In the genomic region with DNA sequence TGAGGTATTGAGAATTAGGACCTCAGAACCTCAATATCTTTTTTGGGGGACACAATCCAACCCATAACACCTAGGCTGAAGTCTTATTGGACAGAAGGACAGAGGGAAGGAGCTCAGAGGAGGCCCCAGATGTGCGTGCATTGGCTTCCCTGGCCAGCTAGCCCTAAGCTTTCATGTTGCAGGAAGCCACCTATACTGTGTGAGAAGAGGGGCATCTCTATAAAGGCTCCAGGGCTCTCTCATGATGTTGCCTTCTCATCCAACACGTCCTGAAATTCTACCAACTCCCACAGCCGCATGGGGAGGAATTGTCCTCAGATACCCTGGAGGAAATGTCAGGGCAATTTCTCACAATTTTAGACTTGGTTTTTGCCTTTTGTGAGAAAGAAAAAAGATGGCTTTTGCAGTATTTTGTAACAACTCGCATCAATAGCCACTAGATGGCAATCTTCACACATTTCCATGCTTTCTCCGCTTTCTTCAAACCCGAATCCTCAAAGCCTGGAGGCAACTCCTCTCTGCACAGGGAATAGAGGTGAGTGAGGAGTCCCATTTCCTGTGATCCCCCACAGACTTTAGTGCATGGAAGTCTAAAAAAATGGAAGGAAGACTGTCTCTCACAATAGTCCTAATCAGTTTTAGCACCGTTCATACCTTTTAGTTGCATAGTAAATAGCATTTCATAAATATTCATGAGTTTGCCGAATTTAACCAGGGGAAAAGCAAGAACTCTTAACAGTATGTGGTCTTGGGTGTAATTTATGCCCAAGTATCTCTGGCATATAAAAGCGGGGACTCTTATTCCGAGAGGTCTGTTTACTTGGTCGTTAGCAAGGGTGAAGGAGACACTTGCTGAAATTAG, we compare ENCODE assay signal across 9 cellular contexts. TPM values are rescaled to one million over a fixed set of nuclear protein-coding genes. Genes with fewer than 3 reads are reported as not detected.
A peak's percentile ranks its signal among the peaks of the same experiment; 100 is the strongest.
DNase-seq lines count a peak whose midpoint lies in the region; TF ChIP-seq lines count a peak whose summit lies in the region.
"Had no signal": no experiment of that assay in that cellular context is flagged by ENCODE, and none has a peak within 500 bp of the region (broad histone marks: within the 10 kb centered on the region; RNA-seq: fewer than 3 reads in every experiment).

No MANE protein-coding gene starts in this region.

- H3K4me1 ChIP-seq in right atrium auricular region: no peaks in the 10 kb centered on the region
- peaks cover 0 to 4% (median 0%) of the 10 kb centered on the region in 4 donors for H3K4me1 ChIP-seq in sigmoid colon

- H3K9me3 ChIP-seq in right atrium auricular region (no peaks in the 10 kb centered on the region), sigmoid colon (no peaks in the 10 kb centered on the region)

- no peak overlapping the region for H3K4me3 ChIP-seq in WI38 (ENCODE audit: low read depth, low read length)
- H3K4me3 ChIP-seq in right atrium auricular region: no peak overlapping the region
- H3K4me3 ChIP-seq in sigmoid colon: no peak overlapping the region

- TF ChIP-seq CTCF in HFFc6 (IDR thresholded peaks at IDR 0.05) (peak; percentile 85), WI38 (IDR thresholded peaks at IDR 0.05; ENCODE audit: low read depth, low read length) (peak; percentile 32), right atrium auricular region (IDR thresholded peaks at IDR 0.05) (peak; percentile 53 to 75), sigmoid colon (IDR thresholded peaks at IDR 0.05) (peak in 3 of 4 experiments; percentile 40 to 55 (median 50))

- peak; percentile 16 to 67 for DNase-seq in NCI-H526 (lab: John Stamatoyannopoulos, UW)
- no peak for DNase-seq in NCI-H526 treated with DMSO at 0.1 percent for 48 hours (lab: John Stamatoyannopoulos, UW)
- DNase-seq in HFFc6: peak; percentile 43
- peak; percentile 19 for DNase-seq in NCI-H2081 treated with DMSO at 0.1 percent for 48 hours (lab: John Stamatoyannopoulos, UW)
- DNase-seq in right atrium auricular region (ENCODE audit: low spot score): no peak
- no peak for DNase-seq in sigmoid colon
- no peak for DNase-seq in stimulated activated naive CD4-positive, alpha-beta T cell treated with Interleukin-2 at 50 U/mL for 16 hours (lab: John Stamatoyannopoulos, UW)

- H3K9me3 Mint-ChIP-seq in HFFc6: no peaks in the 10 kb centered on the region
- H3K9me3 Mint-ChIP-seq: activated naive CD4-positive, alpha-beta T cell treated with anti-CD3 and anti-CD28 coated beads, Interleukin-2, amount 50 U/mL, for 72 hours had no signal

- no peaks in the 10 kb centered on the region for H3K4me1 Mint-ChIP-seq in HFFc6 (ENCODE audit: low read depth)

- H3K27me3 Mint-ChIP-seq in HFFc6 (ENCODE audit: insufficient read depth): peaks cover 22% of the 10 kb centered on the region

- no peaks in the 10 kb centered on the region for H3K36me3 Mint-ChIP-seq in HFFc6 (ENCODE audit: low read depth)
- H3K36me3 Mint-ChIP-seq: activated naive CD4-positive, alpha-beta T cell treated with anti-CD3 and anti-CD28 coated beads, Interleukin-2, amount 50 U/mL, for 72 hours had no signal

- no peaks in the 10 kb centered on the region for H3K36me3 ChIP-seq in right atrium auricular region
- no peaks in the 10 kb centered on the region for H3K36me3 ChIP-seq in sigmoid colon

- no peak overlapping the region for H3K27ac ChIP-seq in right atrium auricular region
- no peak overlapping the region for H3K27ac ChIP-seq in sigmoid colon

- no peak for TF ChIP-seq POLR2A in sigmoid colon (IDR thresholded peaks at IDR 0.05)

- no peak for TF ChIP-seq EP300 in sigmoid colon (IDR thresholded peaks at IDR 0.05)

- no peak overlapping the region for H3K27ac Mint-ChIP-seq in HFFc6
- H3K27ac Mint-ChIP-seq: activated naive CD4-positive, alpha-beta T cell treated with anti-CD3 and anti-CD28 coated beads, Interleukin-2, amount 50 U/mL, for 72 hours had no signal

- intact Hi-C loops in sigmoid colon (cut with DNase I): loop anchor here (5.0 kb wide), 1 partner anchor 125 kb away; no protein-coding TSS in a partner anchor

- no peaks in the 10 kb centered on the region for H3K27me3 ChIP-seq in right atrium auricular region
- no peaks in the 10 kb centered on the region for H3K27me3 ChIP-seq in sigmoid colon

- 16 to 31% methylated on average over 11 of the region's 11 CpGs for WGBS in sigmoid colon, 2 donors

- no peak overlapping the region for H3K4me3 Mint-ChIP-seq in HFFc6

RNA-seq across cellular contexts. Expression of gene PPP3R2, which starts 7.4 kb away (rescaled TPM):
- total RNA-seq in HFFc6 (2021; fragmentation: NEBNext Ultra II Directional; extraction: Animal tissue kit (Norgen Biotek cat#: 25700)): not detected
- total RNA-seq in right atrium auricular region (not detected), sigmoid colon (not detected)
- polyA plus RNA-seq in sigmoid colon: under 1 TPM in 1 of 3 donors, not detected in 2; 0.01 TPM
- total RNA-seq: activated naive CD4-positive, alpha-beta T cell treated with anti-CD3 and anti-CD28 coated beads, Interleukin-2, amount 50 U/mL, for 72 hours had no signal

Comparison
In these comparisons a context has a peak if more than half of its experiments do, and no peak if none do; other contexts are left out.
1. DNase-seq: peak in NCI-H526 (2 of 2), HFFc6 (single experiment) and NCI-H2081 treated with DMSO at 0.1 percent for 48 hours (single experiment); none in NCI-H526 treated with DMSO at 0.1 percent for 48 hours (single experiment), right atrium auricular region (single experiment), sigmoid colon (single experiment) and stimulated activated naive CD4-positive, alpha-beta T cell treated with Interleukin-2 at 50 U/mL for 16 hours (single experiment).
2. CTCF ChIP-seq: peak in every context shown above with its lines; median percentile 85 in HFFc6; 64 in right atrium auricular region; 50 in sigmoid colon; 32 in WI38.